In genomic region chr15:34753236-34753894, GRCh38 we compare ENCODE assay signal across 1 cellular context.
TF ChIP-seq lines count a peak whose summit lies in the region.

No MANE protein-coding gene starts in this region.

TF ChIP-seq in K562, 482 proteins besides CTCF, POLR2A, EP300 and RAD21 (continued from another document and continues in another):
- TF ChIP-seq ZNF224 (CRISPR knock-in tag; IDR thresholded peaks at IDR 0.05), result no peak
- TF ChIP-seq MEF2D (tag; conservative IDR thresholded peaks at IDR 0.05; ENCODE audit: low read depth), result no peak
- no peak for TF ChIP-seq HBP1 (CRISPR knock-in tag; IDR thresholded peaks at IDR 0.05)
- TF ChIP-seq ZNF41 (CRISPR knock-in tag; conservative IDR thresholded peaks at IDR 0.05), result 0 out of 2 replicates have a peak, but pooled peaks have one; percentile 14
- no peak for TF ChIP-seq MCM3 (IDR thresholded peaks at IDR 0.05)
- TF ChIP-seq SRSF1 (IDR thresholded peaks at IDR 0.05; ENCODE audit: low read depth, low read length), result no peak
- TF ChIP-seq GATA2 (CRISPR knock-in tag; IDR thresholded peaks at IDR 0.05), result no peak
- TF ChIP-seq EHMT2 (IDR thresholded peaks at IDR 0.05), result peak; percentile 98
- no peak for TF ChIP-seq ZNF75A (CRISPR knock-in tag; IDR thresholded peaks at IDR 0.05)
- TF ChIP-seq RFX5 (IDR thresholded peaks at IDR 0.05; ENCODE audit: low read depth, low read length), result no peak
- no peak for TF ChIP-seq NR1H2 (CRISPR knock-in tag; IDR thresholded peaks at IDR 0.05)
- no peak for TF ChIP-seq POLR2AphosphoS2 (IDR thresholded peaks at IDR 0.05; ENCODE audit: low read length)
- TF ChIP-seq BRF1 (IDR thresholded peaks at IDR 0.05; ENCODE audit: borderline replicate concordance, extremely low read depth, insufficient read length), result no peak
- no peak; a peak in 1 of 4 replicates for TF ChIP-seq HDAC1 (IDR thresholded peaks at IDR 0.05)
- TF ChIP-seq IRF2 (CRISPR knock-in tag; IDR thresholded peaks at IDR 0.05), result no peak
- TF ChIP-seq ZBTB40 (IDR thresholded peaks at IDR 0.05), result no peak
- no peak for TF ChIP-seq ZBTB40 (CRISPR knock-in tag; IDR thresholded peaks at IDR 0.05)
- no peak for TF ChIP-seq NFE2 (IDR thresholded peaks at IDR 0.05; ENCODE audit: low read depth)
- TF ChIP-seq AFF1 (IDR thresholded peaks at IDR 0.05; ENCODE audit: low read depth in 1 of 2, partially characterized antibody in 2 of 2), result peak in 1 of 2 experiments; percentile 86
- TF ChIP-seq ESRRA (IDR thresholded peaks at IDR 0.05; ENCODE audit: borderline replicate concordance, low read depth), result no peak
- no peak for TF ChIP-seq NCOA1 (IDR thresholded peaks at IDR 0.05; ENCODE audit: low read depth)
- peak; percentile 97 for TF ChIP-seq MIER1 (IDR thresholded peaks at IDR 0.05; ENCODE audit: low read depth)
- no peak for TF ChIP-seq HCFC1 (IDR thresholded peaks at IDR 0.05; ENCODE audit: low read depth, low read length)
- TF ChIP-seq ZBTB49 (CRISPR knock-in tag; IDR thresholded peaks at IDR 0.05; ENCODE audit: borderline replicate concordance), result no peak
- no peak for TF ChIP-seq PHTF2 (CRISPR knock-in tag; IDR thresholded peaks at IDR 0.05)
- TF ChIP-seq CREM (IDR thresholded peaks at IDR 0.05; ENCODE audit: low read depth), result peak; percentile 61
- TF ChIP-seq HMBOX1 (IDR thresholded peaks at IDR 0.05), result peak; percentile 51; the same call in 1 of the 2 replicates
- 0 out of 2 replicates have a peak, but pooled peaks have one; percentile 32 for TF ChIP-seq CXXC5 (CRISPR knock-in tag; IDR thresholded peaks at IDR 0.05)
- TF ChIP-seq BCL6 (CRISPR knock-in tag; IDR thresholded peaks at IDR 0.05), result no peak
- TF ChIP-seq RHOXF2B (CRISPR knock-in tag; conservative IDR thresholded peaks at IDR 0.05), result no peak
- no peak for TF ChIP-seq ZFPM2 (CRISPR knock-in tag; IDR thresholded peaks at IDR 0.05)
- TF ChIP-seq ZNF644 (tag; IDR thresholded peaks at IDR 0.05; ENCODE audit: low read depth), result peak; percentile 45; the same call in 1 of the 2 replicates
- TF ChIP-seq E2F8 (IDR thresholded peaks at IDR 0.05; ENCODE audit: low read depth, partially characterized antibody), result no peak
- TF ChIP-seq ZNF395 (CRISPR knock-in tag; IDR thresholded peaks at IDR 0.05), result 0 out of 2 replicates have a peak, but pooled peaks have one; percentile 26
- peak in 1 of 2 experiments; percentile 44; a peak in 1 of 4 replicates for TF ChIP-seq RCOR1 (IDR thresholded peaks at IDR 0.05; ENCODE audit: borderline replicate concordance in 1 of 2, low read depth in 2 of 2, low read length in 2 of 2)
- peak; percentile 71; the same call in 1 of the 2 replicates for TF ChIP-seq DMBX1 (CRISPR knock-in tag; IDR thresholded peaks at IDR 0.05; ENCODE audit: borderline replicate concordance)
- TF ChIP-seq TAF15 (IDR thresholded peaks at IDR 0.05; ENCODE audit: low read depth, low read length), result no peak
